ENCODE assay signal across 22 cellular contexts in the genomic region with DNA sequence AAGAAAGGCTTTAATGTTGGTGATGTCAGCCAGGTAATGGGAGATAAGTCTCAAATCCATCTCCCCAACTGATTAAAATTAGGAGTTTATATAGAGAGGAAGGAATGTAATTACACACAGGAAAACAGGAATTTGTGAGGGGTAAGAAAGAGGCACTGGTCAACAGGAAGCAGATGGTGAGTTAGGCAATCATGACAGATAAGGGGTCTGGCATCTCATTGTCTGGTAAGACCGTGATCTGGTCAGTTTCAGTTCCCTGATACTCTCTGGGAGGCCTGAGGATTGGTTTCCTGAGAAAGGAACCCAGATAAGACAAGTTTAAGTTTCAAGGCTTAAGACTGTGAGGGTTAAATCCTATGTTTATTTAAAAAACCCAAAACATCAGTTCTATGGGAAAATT.
"Had no signal": no experiment of that assay in that cellular context is flagged by ENCODE, and none has a peak within 500 bp of the region (broad histone marks: within the 10 kb centered on the region; RNA-seq: fewer than 3 reads in every experiment).

No MANE protein-coding gene starts in this region.

- H3K4me3 Mint-ChIP-seq: activated naive CD8-positive, alpha-beta T cell treated with anti-CD3 and anti-CD28 coated beads for 36 hours; nephron had no signal

- DNase-seq: activated CD4-positive, alpha-beta T cell treated with anti-CD3 and anti-CD28 coated beads for 4 hours; activated CD4-positive, alpha-beta T cell treated with anti-CD3 and anti-CD28 coated beads, Interleukin-2, amount 50 U/mL, for 4 hours; activated CD4-positive, CD25-positive, alpha-beta regulatory T cell; activated effector memory CD4-positive, alpha-beta T cell treated with Interleukin-2 at 50 U/mL for 16 hours; activated naive CD4-positive, alpha-beta T cell treated with Interleukin-2 at 50 U/mL for 16 hours; activated naive CD8-positive, alpha-beta T cell treated with anti-CD3 and anti-CD28 coated beads for 36 hours; adrenal gland; aorta; body of pancreas; islet precursor cell; left cardiac atrium; left ventricle myocardium superior; posterior cingulate gyrus; right cardiac atrium; spleen; stimulated activated naive CD4-positive, alpha-beta T cell; T1000; tibial artery had no signal

- H3K4me2 ChIP-seq: hepatocyte had no signal

- H3K4me3 ChIP-seq: adrenal gland, body of pancreas, gastroesophageal sphincter, hepatocyte, spleen, suprapubic skin, tibial artery had no signal

- H3K79me2 ChIP-seq: hepatocyte had no signal

- H3K36me3 Mint-ChIP-seq: activated naive CD8-positive, alpha-beta T cell treated with anti-CD3 and anti-CD28 coated beads for 36 hours had no signal

- H3K36me3 ChIP-seq: adrenal gland, gastroesophageal sphincter, spleen, suprapubic skin, tibial artery had no signal

- H3K4me1 Mint-ChIP-seq: activated naive CD8-positive, alpha-beta T cell treated with anti-CD3 and anti-CD28 coated beads for 36 hours; nephron had no signal

- H3K27ac Mint-ChIP-seq: activated naive CD8-positive, alpha-beta T cell treated with anti-CD3 and anti-CD28 coated beads for 36 hours; nephron had no signal

- ATAC-seq: body of pancreas, gastroesophageal sphincter, left cardiac atrium, left ventricle myocardium superior, right cardiac atrium had no signal

- H3K27me3 Mint-ChIP-seq: activated naive CD8-positive, alpha-beta T cell treated with anti-CD3 and anti-CD28 coated beads for 36 hours had no signal

- H3K27me3 ChIP-seq: adrenal gland, body of pancreas, gastroesophageal sphincter, hepatocyte, spleen, suprapubic skin, tibial artery had no signal

- H3K4me1 ChIP-seq: adrenal gland, body of pancreas, gastroesophageal sphincter, spleen, suprapubic skin, tibial artery had no signal

- H3K27ac ChIP-seq: adrenal gland, body of pancreas, gastroesophageal sphincter, hepatocyte, spleen, suprapubic skin, tibial artery had no signal
